ENCODE assay signal across 19 cellular contexts in genomic region chr2:42743667-42744005, GRCh38. TPM values are rescaled to one million over a fixed set of nuclear protein-coding genes. Genes with fewer than 3 reads are reported as not detected.
DNase-seq lines count a peak whose midpoint lies in the region; ATAC-seq and TF ChIP-seq lines count a peak whose summit lies in the region.
"Had no signal": no experiment of that assay in that cellular context is flagged by ENCODE, and none has a peak within 500 bp of the region (broad histone marks: within the 10 kb centered on the region; RNA-seq: fewer than 3 reads in every experiment).

No MANE protein-coding gene starts in this region.

- no peak for ATAC-seq in right lobe of liver
- ATAC-seq: CD8-positive, alpha-beta T cell had no signal

- no peak overlapping the region for H2AFZ ChIP-seq in neural progenitor cell (replicated peaks)
- H2AFZ ChIP-seq: GM23248 had no signal

- no peak for TF ChIP-seq POLR2A in right lobe of liver (IDR thresholded peaks at IDR 0.05)

- DNase-seq in LHCN-M2 (ENCODE audit: low read depth) (peak; percentile 69), dorsolateral prefrontal cortex (no peak), myocyte (ENCODE audit: low read depth) (peak; percentile 78), ureter (ENCODE audit: low spot score) (no peak), neural progenitor cell (ENCODE audit: low spot score) (no peak), GDM1 (lab: John Stamatoyannopoulos, UW) (no peak), right lobe of liver (no peak)
- DNase-seq: Calu3; CD8-positive, alpha-beta T cell; DMS79 treated with DMSO at 0.1 percent for 48 hours had no signal

- H3K9me3 ChIP-seq in neural progenitor cell (ENCODE audit: low read depth) (no peaks in the 10 kb centered on the region), right lobe of liver (no peaks in the 10 kb centered on the region)
- H3K9me3 ChIP-seq: HAP-1 had no signal

- H3K9me3 Mint-ChIP-seq in neural progenitor cell: no peaks in the 10 kb centered on the region
- H3K9me3 Mint-ChIP-seq: CD8-positive, alpha-beta T cell had no signal

- H3K27ac Mint-ChIP-seq in neural progenitor cell: no peak overlapping the region
- H3K27ac Mint-ChIP-seq: B cell; CD8-positive, alpha-beta T cell had no signal

- WGBS in right lobe of liver (ENCODE audit: insufficient coverage, low coverage, low lambda C conversion rate, missing lambda C conversion rate): no CpG with 5 or more reads among the region's 1 CpG

- no peak overlapping the region for H3K9ac ChIP-seq in neural progenitor cell
- H3K9ac ChIP-seq: BLaER1 treated with 17β-estradiol and CSF1 and Interleukin-3, amounts not matched to agents 10 nM and 100 nM; GM23248 had no signal

- H3K27me3 ChIP-seq in dorsolateral prefrontal cortex (no peaks in the 10 kb centered on the region), neural progenitor cell (no peaks in the 10 kb centered on the region), right lobe of liver (no peaks in the 10 kb centered on the region)

- peaks cover 7% of the 10 kb centered on the region for H3K27me3 Mint-ChIP-seq in neural progenitor cell (ENCODE audit: insufficient read depth, low read depth)
- H3K27me3 Mint-ChIP-seq: B cell had no signal

- intact Hi-C loops in dorsolateral prefrontal cortex (cut with DNase I) (no loop called here), right lobe of liver (cut with DNase I) (no loop called here)

- TF ChIP-seq CTCF in dorsolateral prefrontal cortex (IDR thresholded peaks at IDR 0.05 in 54 of 56, conservative IDR thresholded peaks at IDR 0.05 in 2 of 56; ENCODE audit: low read depth in 1 of 56, partially characterized antibody in 56 of 56) (no peak), neural progenitor cell (IDR thresholded peaks at IDR 0.05) (no peak), right lobe of liver (IDR thresholded peaks at IDR 0.05) (no peak)

- peak overlapping the region in 31 of 59 donors; percentile 1 to 71 (median 44) for H3K27ac ChIP-seq in dorsolateral prefrontal cortex
- peak overlapping the region; percentile 61 for H3K27ac ChIP-seq in temporal lobe (ENCODE audit: low read depth, low read length)
- H3K27ac ChIP-seq in neural progenitor cell: no peak overlapping the region
- H3K27ac ChIP-seq in right lobe of liver: no peak overlapping the region
- H3K27ac ChIP-seq: BLaER1 treated with 17β-estradiol and CSF1 and Interleukin-3, amounts not matched to agents 10 nM and 100 nM; GM23248; HL-60 had no signal

- no peak overlapping the region for H3K4me2 ChIP-seq in neural progenitor cell
- H3K4me2 ChIP-seq: BLaER1 treated with 17β-estradiol and CSF1 and Interleukin-3, amounts not matched to agents 10 nM and 100 nM had no signal

- no peaks in the 10 kb centered on the region for H3F3A ChIP-seq in neural progenitor cell (ENCODE audit: low read depth)

- H3K4me1 ChIP-seq in neural progenitor cell: no peaks in the 10 kb centered on the region
- H3K4me1 ChIP-seq in right lobe of liver: no peaks in the 10 kb centered on the region
- H3K4me1 ChIP-seq: HAP-1 had no signal

- H4K20me1 ChIP-seq in neural progenitor cell (ENCODE audit: low read depth): no peaks in the 10 kb centered on the region
- H4K20me1 ChIP-seq: BLaER1 treated with 17β-estradiol and CSF1 and Interleukin-3, amounts not matched to agents 10 nM and 100 nM had no signal

- no peak overlapping the region for H3K4me3 Mint-ChIP-seq in neural progenitor cell
- H3K4me3 Mint-ChIP-seq: B cell; CD8-positive, alpha-beta T cell had no signal

- H3K79me2 ChIP-seq in neural progenitor cell (ENCODE audit: low read depth): no peaks in the 10 kb centered on the region

- no peaks in the 10 kb centered on the region for H3K4me1 Mint-ChIP-seq in neural progenitor cell

- H3K4me3 ChIP-seq in dorsolateral prefrontal cortex (no peak overlapping the region), neural progenitor cell (no peak overlapping the region), right lobe of liver (no peak overlapping the region)
- H3K4me3 ChIP-seq: BLaER1 treated with 17β-estradiol and CSF1 and Interleukin-3, amounts not matched to agents 10 nM and 100 nM; GM23248; HAP-1 had no signal

- peaks cover 20% of the 10 kb centered on the region for H3K36me3 Mint-ChIP-seq in neural progenitor cell

- no peaks in the 10 kb centered on the region for H3K36me3 ChIP-seq in neural progenitor cell
- H3K36me3 ChIP-seq in right lobe of liver: no peaks in the 10 kb centered on the region
- H3K36me3 ChIP-seq: HAP-1 had no signal

RNA-seq across cellular contexts. Expression of gene OXER1, which starts 20.3 kb away (rescaled TPM):
- total RNA-seq in LHCN-M2 (2014; rRNA removed) (0.13 and 0.52 TPM in 2 replicates), dorsolateral prefrontal cortex (1 to 10 TPM in 14 of 120 experiments, under 1 TPM in 81, not detected in 25; 0.21 to 1.7 (median 0.58) TPM), myocyte (0.32 and 1.0 TPM in 2 replicates), temporal lobe (0.25 TPM), ureter (3.1 TPM), neural progenitor cell (ENCODE audit: low replicate concordance) (0.62 and 0.88 TPM in 2 replicates), right lobe of liver (10 to 100 TPM in 3 of 6 experiments, 1 to 10 TPM in 3; 5.3 to 29.4 (median 10.7) TPM)
- 0.13 TPM for polyA plus RNA-seq in LHCN-M2 (2012)
- polyA plus RNA-seq in myocyte (2012): 0.69 TPM
- total RNA-seq: A172, GM23248, H4, HT1080 had no signal
- polyA plus RNA-seq: GM23248 had no signal

RNA-seq across cellular contexts. Expression of gene HAAO, which starts 48.7 kb away (rescaled TPM):
- total RNA-seq in LHCN-M2 (2014; rRNA removed) (not detected in 2 replicates), dorsolateral prefrontal cortex (1 to 10 TPM in 116 of 120 experiments, under 1 TPM in 4; 0.65 to 6.9 (median 2.5) TPM), myocyte (not detected in 2 replicates), temporal lobe (1.5 TPM), ureter (14.1 TPM), neural progenitor cell (ENCODE audit: low replicate concordance) (0.77 and 2.8 TPM in 2 replicates), right lobe of liver (100 to 1,000 TPM in 3 of 6 experiments, 10 to 100 TPM in 3; 60.7 to 187 (median 114) TPM)
- not detected for polyA plus RNA-seq in LHCN-M2 (2012)
- polyA plus RNA-seq in myocyte (2012): 0.19 TPM
- total RNA-seq: A172; CD8-positive, alpha-beta T cell; GM23248; H4; HT1080 had no signal

Comparison
In these comparisons a context has a peak if more than half of its experiments do, and no peak if none do; other contexts are left out.
1. DNase-seq: peak in LHCN-M2 (single experiment) and myocyte (single experiment); none in dorsolateral prefrontal cortex (0 of 10), ureter (single experiment), neural progenitor cell (single experiment), GDM1 (single experiment) and right lobe of liver (0 of 3).
2. H3K27ac ChIP-seq: peak in dorsolateral prefrontal cortex (31 of 59) and temporal lobe (single experiment); none in neural progenitor cell (single experiment) and right lobe of liver (0 of 3).